ENCODE assay signal across 19 cellular contexts in the genomic region with DNA sequence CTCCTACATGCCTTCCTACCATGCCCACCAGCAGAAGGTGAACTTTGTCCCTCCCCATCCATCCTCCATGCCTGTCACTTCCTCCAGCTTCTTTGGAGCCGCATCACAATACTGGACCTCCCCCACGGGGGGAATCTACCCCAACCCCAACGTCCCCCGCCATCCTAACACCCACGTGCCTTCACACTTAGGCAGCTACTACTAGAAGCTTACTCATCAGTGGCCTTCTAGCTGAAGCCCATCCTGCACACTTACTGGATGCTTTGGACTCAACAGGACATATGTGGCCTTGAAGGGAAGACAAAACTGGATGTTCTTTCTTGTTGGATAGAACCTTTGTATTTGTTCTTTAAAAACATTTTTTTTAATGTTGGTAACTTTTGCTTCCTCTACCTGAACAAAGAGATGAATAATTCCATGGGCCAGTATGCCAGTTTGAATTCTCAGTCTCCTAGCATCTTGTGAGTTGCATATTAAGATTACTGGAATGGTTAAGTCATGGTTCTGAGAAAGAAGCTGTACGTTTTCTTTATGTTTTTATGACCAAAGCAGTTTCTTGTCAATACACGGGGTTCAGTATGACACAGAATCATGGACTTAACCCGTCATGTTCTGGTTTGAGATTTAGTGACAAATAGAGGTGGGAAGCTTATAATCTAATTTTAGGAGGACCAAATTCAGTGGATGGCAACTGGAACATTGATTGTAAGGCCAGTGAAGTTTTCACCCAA. TPM values are rescaled to one million over a fixed set of nuclear protein-coding genes. Genes with fewer than 3 reads are reported as not detected.
DNase-seq lines count a peak whose midpoint lies in the region; ATAC-seq and TF ChIP-seq lines count a peak whose summit lies in the region.
"Had no signal": no experiment of that assay in that cellular context is flagged by ENCODE, and none has a peak within 500 bp of the region (broad histone marks: within the 10 kb centered on the region; RNA-seq: fewer than 3 reads in every experiment).

No MANE protein-coding gene starts in this region.

- H3K27ac Mint-ChIP-seq in activated CD4-positive, alpha-beta T cell treated with anti-CD3 and anti-CD28 coated beads for 36 hours, result no peak overlapping the region
- peak overlapping the region; percentile 45 for H3K27ac Mint-ChIP-seq in CD8-positive, alpha-beta T cell
- H3K27ac Mint-ChIP-seq in activated T-helper 17 cell treated with anti-CD3 and anti-CD28 coated beads, Interleukin-2, amount 50 U/mL, for 72 hours, result peak overlapping the region; percentile 74
- peak overlapping the region; percentile 36 to 49 for H3K27ac Mint-ChIP-seq in natural killer cell treated with Interleukin-12 subunit alpha and Interleukin-12 subunit beta and Interleukin-15 and Interleukin-18, amount 100 ng/mL, for 72 hours

- no peaks in the 10 kb centered on the region for H3K9me3 Mint-ChIP-seq in activated CD4-positive, alpha-beta T cell treated with anti-CD3 and anti-CD28 coated beads for 36 hours (ENCODE audit: low read depth)
- no peaks in the 10 kb centered on the region for H3K9me3 Mint-ChIP-seq in CD8-positive, alpha-beta T cell
- H3K9me3 Mint-ChIP-seq in activated T-helper 17 cell treated with anti-CD3 and anti-CD28 coated beads, Interleukin-2, amount 50 U/mL, for 72 hours, result no peaks in the 10 kb centered on the region
- H3K9me3 Mint-ChIP-seq in natural killer cell treated with Interleukin-12 subunit alpha and Interleukin-12 subunit beta and Interleukin-15 and Interleukin-18, amount 100 ng/mL, for 72 hours, result no peaks in the 10 kb centered on the region

- peak; percentile 34 for ATAC-seq in activated CD4-positive, alpha-beta T cell treated with anti-CD3 and anti-CD28 coated beads for 36 hours
- no peak for ATAC-seq in CD8-positive, alpha-beta T cell
- ATAC-seq in activated T-helper 17 cell treated with anti-CD3 and anti-CD28 coated beads, Interleukin-2, amount 50 U/mL, for 72 hours (replicated peaks), result peak; percentile 52
- ATAC-seq in natural killer cell treated with Interleukin-12 subunit alpha and Interleukin-12 subunit beta and Interleukin-15 and Interleukin-18, amount 100 ng/mL, for 72 hours, result peak; percentile 38 to 61
- no peak for ATAC-seq in HG02571 (IDR thresholded peaks at IDR 0.05; ENCODE audit: unreplicated experiment)
- ATAC-seq: K562 had no signal

- no peak overlapping the region for H3K27ac ChIP-seq in CD8-positive, alpha-beta T cell (ENCODE audit: low read depth, low read length)
- H3K27ac ChIP-seq: BLaER1 treated with 17β-estradiol and CSF1 and Interleukin-3, amounts not matched to agents 10 nM and 100 nM; GM23248 had no signal

- no peak overlapping the region for H3K4me3 ChIP-seq in CD8-positive, alpha-beta T cell (ENCODE audit: low read depth, low read length)
- H3K4me3 ChIP-seq: BLaER1 treated with 17β-estradiol and CSF1 and Interleukin-3, amounts not matched to agents 10 nM and 100 nM; GM23248; K562 had no signal

- no peaks in the 10 kb centered on the region for H3K27me3 ChIP-seq in CD8-positive, alpha-beta T cell (ENCODE audit: insufficient read depth, low read length)
- H3K27me3 ChIP-seq: BLaER1 treated with 17β-estradiol and CSF1 and Interleukin-3, amounts not matched to agents 10 nM and 100 nM had no signal

- no peaks in the 10 kb centered on the region for H3K4me1 ChIP-seq in CD8-positive, alpha-beta T cell (ENCODE audit: insufficient read depth, low read length)

- intact Hi-C loops in activated CD4-positive, alpha-beta T cell treated with anti-CD3 and anti-CD28 coated beads for 36 hours (cut with DNase I, micrococcal nuclease), result no loop called here
- intact Hi-C loops in CD8-positive, alpha-beta T cell (cut with DNase I, micrococcal nuclease), result no loop called here

- TF ChIP-seq CTCF in CD8-positive, alpha-beta T cell (IDR thresholded peaks at IDR 0.05), result no peak

- peaks cover 24% of the 10 kb centered on the region for H3K4me1 Mint-ChIP-seq in activated CD4-positive, alpha-beta T cell treated with anti-CD3 and anti-CD28 coated beads for 36 hours
- H3K4me1 Mint-ChIP-seq in CD8-positive, alpha-beta T cell (ENCODE audit: low read depth), result peaks cover 7% of the 10 kb centered on the region
- peaks cover 34% of the 10 kb centered on the region for H3K4me1 Mint-ChIP-seq in activated T-helper 17 cell treated with anti-CD3 and anti-CD28 coated beads, Interleukin-2, amount 50 U/mL, for 72 hours
- peaks cover 11 to 18% of the 10 kb centered on the region in 2 donors for H3K4me1 Mint-ChIP-seq in natural killer cell treated with Interleukin-12 subunit alpha and Interleukin-12 subunit beta and Interleukin-15 and Interleukin-18, amount 100 ng/mL, for 72 hours (ENCODE audit: low read depth in 2 of 2)

- POLR2A ChIA-PET in activated CD4-positive, alpha-beta T cell treated with anti-CD3 and anti-CD28 coated beads for 36 hours (lab: Charles Lee), result no interaction called here
- POLR2A ChIA-PET in CD8-positive, alpha-beta T cell (lab: Charles Lee), result interaction anchor here (0.8 kb wide), 2 partner anchors 20 to 27 kb away, joined by 3 read pairs; no protein-coding TSS in a partner anchor

- no peak overlapping the region for H3K4me3 Mint-ChIP-seq in activated CD4-positive, alpha-beta T cell treated with anti-CD3 and anti-CD28 coated beads for 36 hours
- H3K4me3 Mint-ChIP-seq in CD8-positive, alpha-beta T cell, result no peak overlapping the region
- H3K4me3 Mint-ChIP-seq in activated T-helper 17 cell treated with anti-CD3 and anti-CD28 coated beads, Interleukin-2, amount 50 U/mL, for 72 hours, result peak overlapping the region; percentile 34
- no peak overlapping the region for H3K4me3 Mint-ChIP-seq in natural killer cell treated with Interleukin-12 subunit alpha and Interleukin-12 subunit beta and Interleukin-15 and Interleukin-18, amount 100 ng/mL, for 72 hours

- no peaks in the 10 kb centered on the region for H3K27me3 Mint-ChIP-seq in activated CD4-positive, alpha-beta T cell treated with anti-CD3 and anti-CD28 coated beads for 36 hours
- no peaks in the 10 kb centered on the region for H3K27me3 Mint-ChIP-seq in CD8-positive, alpha-beta T cell (ENCODE audit: low read depth)
- H3K27me3 Mint-ChIP-seq in activated T-helper 17 cell treated with anti-CD3 and anti-CD28 coated beads, Interleukin-2, amount 50 U/mL, for 72 hours, result no peaks in the 10 kb centered on the region
- H3K27me3 Mint-ChIP-seq in natural killer cell treated with Interleukin-12 subunit alpha and Interleukin-12 subunit beta and Interleukin-15 and Interleukin-18, amount 100 ng/mL, for 72 hours, result no peaks in the 10 kb centered on the region

- H3K9me3 ChIP-seq in CD8-positive, alpha-beta T cell (ENCODE audit: low read length), result no peaks in the 10 kb centered on the region
- H3K9me3 ChIP-seq: BLaER1 treated with 17β-estradiol and CSF1 and Interleukin-3, amounts not matched to agents 10 nM and 100 nM had no signal

- CTCF ChIA-PET in activated CD4-positive, alpha-beta T cell treated with anti-CD3 and anti-CD28 coated beads for 36 hours (lab: Charles Lee), result interaction anchor here (0.6 to 5.2 kb wide), 5 partner anchors 10 to 653 kb away, joined by 3 to 21 read pairs (median 3); no protein-coding TSS in a partner anchor
- CTCF ChIA-PET in CD8-positive, alpha-beta T cell (lab: Charles Lee), result interaction anchor here (1.2 to 2.5 kb wide), 5 partner anchors 17 to 653 kb away, joined by 3 to 9 read pairs (median 4); no protein-coding TSS in a partner anchor

- peaks cover 52% of the 10 kb centered on the region for H3K36me3 ChIP-seq in CD8-positive, alpha-beta T cell (ENCODE audit: insufficient read depth, low read length)

- DNase-seq in activated CD4-positive, alpha-beta T cell treated with anti-CD3 and anti-CD28 coated beads for 36 hours, result no peak
- no peak for DNase-seq in activated CD4-positive, alpha-beta T cell treated with anti-CD3 and anti-CD28 coated beads, Interleukin-2, amount 50 U/mL, for 48 hours
- DNase-seq in CD8-positive, alpha-beta T cell, result no peak
- DNase-seq in natural killer cell treated with Interleukin-12 subunit alpha and Interleukin-12 subunit beta and Interleukin-15 and Interleukin-18, amount 100 ng/mL, for 72 hours (ENCODE audit: low spot score), result no peak
- no peak for DNase-seq in NCI-H82 treated with DMSO at 0.1 percent for 48 hours (lab: John Stamatoyannopoulos, UW; ENCODE audit: unreplicated experiment)
- DNase-seq in cortex of kidney (lab: John Stamatoyannopoulos, UW), result no peak
- DNase-seq: 8988T, DMS53, GM23248, NCI-H1048, NCI-H2107, NCI-H226, NCI-H526, OCI-M1 had no signal

- peaks cover 27% of the 10 kb centered on the region for H3K36me3 Mint-ChIP-seq in activated CD4-positive, alpha-beta T cell treated with anti-CD3 and anti-CD28 coated beads for 36 hours (ENCODE audit: low read depth)
- peaks cover 86% of the 10 kb centered on the region for H3K36me3 Mint-ChIP-seq in CD8-positive, alpha-beta T cell
- peaks cover 79% of the 10 kb centered on the region for H3K36me3 Mint-ChIP-seq in activated T-helper 17 cell treated with anti-CD3 and anti-CD28 coated beads, Interleukin-2, amount 50 U/mL, for 72 hours (ENCODE audit: low read depth)
- H3K36me3 Mint-ChIP-seq in natural killer cell treated with Interleukin-12 subunit alpha and Interleukin-12 subunit beta and Interleukin-15 and Interleukin-18, amount 100 ng/mL, for 72 hours, result peaks cover 20% of the 10 kb centered on the region

RNA-seq across cellular contexts. Expression of a gene that starts 56.1 kb away (rescaled TPM):
- not detected for total RNA-seq in activated CD4-positive, alpha-beta T cell treated with anti-CD3 and anti-CD28 coated beads for 36 hours
- total RNA-seq in CD8-positive, alpha-beta T cell, result not detected
- not detected for total RNA-seq in activated T-helper 17 cell treated with anti-CD3 and anti-CD28 coated beads, Interleukin-2, amount 50 U/mL, for 72 hours
- not detected for total RNA-seq in natural killer cell treated with Interleukin-12 subunit alpha and Interleukin-12 subunit beta and Interleukin-15 and Interleukin-18, amount 100 ng/mL, for 72 hours
- total RNA-seq: GM23248, HT1080, K562 had no signal

Comparison
In these comparisons a context has a peak if more than half of its experiments do, and no peak if none do; other contexts are left out.
1. ATAC-seq: peak in activated CD4-positive, alpha-beta T cell treated with anti-CD3 and anti-CD28 coated beads for 36 hours (single experiment), activated T-helper 17 cell treated with anti-CD3 and anti-CD28 coated beads, Interleukin-2, amount 50 U/mL, for 72 hours (single experiment) and natural killer cell treated with Interleukin-12 subunit alpha and Interleukin-12 subunit beta and Interleukin-15 and Interleukin-18, amount 100 ng/mL, for 72 hours (2 of 2); none in CD8-positive, alpha-beta T cell (single experiment) and HG02571 (single experiment).